ENCODE assay signal across 9 cellular contexts in genomic region chr7:106425017-106425719, GRCh38.
DNase-seq lines count a peak whose midpoint lies in the region; ATAC-seq and TF ChIP-seq lines count a peak whose summit lies in the region.
"Had no signal": no experiment of that assay in that cellular context is flagged by ENCODE, and none has a peak within 500 bp of the region (broad histone marks: within the 10 kb centered on the region; RNA-seq: fewer than 3 reads in every experiment).

No MANE protein-coding gene starts in this region.

- TF ChIP-seq CTCF in sigmoid colon (IDR thresholded peaks at IDR 0.05), result no peak

- peak overlapping the region; percentile 54 to 78 (median 68) for H3K27ac ChIP-seq in sigmoid colon
- H3K27ac ChIP-seq: BLaER1 had no signal

- no peaks in the 10 kb centered on the region for H3K27me3 Mint-ChIP-seq in activated T-cell treated with anti-CD3 and anti-CD28 coated beads, Interleukin-2, amount 50 U/mL, for 24 hours

- H3K9me3 ChIP-seq in sigmoid colon, result no peaks in the 10 kb centered on the region
- H3K9me3 ChIP-seq: BLaER1 had no signal

- H3K9me3 Mint-ChIP-seq in activated T-cell treated with anti-CD3 and anti-CD28 coated beads, Interleukin-2, amount 50 U/mL, for 24 hours, result peaks cover 15% of the 10 kb centered on the region

- peaks cover 31% of the 10 kb centered on the region for H3K36me3 Mint-ChIP-seq in activated T-cell treated with anti-CD3 and anti-CD28 coated beads, Interleukin-2, amount 50 U/mL, for 24 hours (ENCODE audit: low read depth)

- peak overlapping the region; percentile 99 for H3K27ac Mint-ChIP-seq in activated T-cell treated with anti-CD3 and anti-CD28 coated beads, Interleukin-2, amount 50 U/mL, for 24 hours

- no peak for TF ChIP-seq POLR2A in sigmoid colon (IDR thresholded peaks at IDR 0.05)

- no peaks in the 10 kb centered on the region for H3K27me3 ChIP-seq in sigmoid colon
- H3K27me3 ChIP-seq: BLaER1 had no signal

- ATAC-seq in HG02852 (IDR thresholded peaks at IDR 0.05; ENCODE audit: unreplicated experiment), result peak; percentile 90

- TF ChIP-seq EP300 in sigmoid colon (IDR thresholded peaks at IDR 0.05), result peak; percentile 84 to 98 (median 91)

- peaks cover 96% of the 10 kb centered on the region for H3K4me1 Mint-ChIP-seq in activated T-cell treated with anti-CD3 and anti-CD28 coated beads, Interleukin-2, amount 50 U/mL, for 24 hours (ENCODE audit: low read depth)

- no peaks in the 10 kb centered on the region for H3K36me3 ChIP-seq in sigmoid colon
- H3K36me3 ChIP-seq: BLaER1 had no signal

- WGBS in sigmoid colon, 2 donors, result 10 to 18% methylated on average over 7 of the region's 7 CpGs

- DNase-seq in NCI-H510A treated with DMSO at 0.1 percent for 48 hours (lab: John Stamatoyannopoulos, UW) (peak; percentile 73), NCI-H510A (lab: John Stamatoyannopoulos, UW) (no peak), NCI-H2196 treated with DMSO at 0.1 percent for 48 hours (lab: John Stamatoyannopoulos, UW; ENCODE audit: unreplicated experiment) (peak; percentile 27), foreskin melanocyte (peak; percentile 95), sigmoid colon (peak; percentile 93), NCI-H1092 treated with DMSO at 0.1 percent for 48 hours (lab: John Stamatoyannopoulos, UW) (no peak)
- peak; percentile 78 for DNase-seq in activated T-cell treated with anti-CD3 and anti-CD28 coated beads, Interleukin-2, amount 50 U/mL, for 24 hours

- peak overlapping the region; percentile 74 for H3K4me3 Mint-ChIP-seq in activated T-cell treated with anti-CD3 and anti-CD28 coated beads, Interleukin-2, amount 50 U/mL, for 24 hours

- H3K4me1 ChIP-seq in sigmoid colon, result peaks cover 0 to 51% (median 42%) of the 10 kb centered on the region in 4 donors

- no peak overlapping the region for H3K4me3 ChIP-seq in sigmoid colon
- H3K4me3 ChIP-seq: BLaER1 had no signal

- intact Hi-C loops in sigmoid colon (cut with DNase I), result loop anchor here (2.0 to 10.0 kb wide), 2 partner anchors 140 to 370 kb away; partner anchors contain the start of gene NAMPT

Comparison
In these comparisons a context has a peak if more than half of its experiments do, and no peak if none do; other contexts are left out.
1. DNase-seq: peak in NCI-H510A treated with DMSO at 0.1 percent for 48 hours (single experiment), NCI-H2196 treated with DMSO at 0.1 percent for 48 hours (single experiment), activated T-cell treated with anti-CD3 and anti-CD28 coated beads, Interleukin-2, amount 50 U/mL, for 24 hours (single experiment), foreskin melanocyte (single experiment) and sigmoid colon (single experiment); none in NCI-H510A (single experiment) and NCI-H1092 treated with DMSO at 0.1 percent for 48 hours (single experiment).